Comparison of ENCODE assay signal across 1 cellular context in genomic region chr2:85485815-85486214, GRCh38.
TF ChIP-seq lines count a peak whose summit lies in the region.

No MANE protein-coding gene starts in this region.

TF ChIP-seq in K562, 482 proteins besides CTCF, POLR2A, EP300 and RAD21 (continued from another document):
- TF ChIP-seq RNF219 (CRISPR knock-in tag; IDR thresholded peaks at IDR 0.05) (no peak), NEUROD1 (IDR thresholded peaks at IDR 0.05; ENCODE audit: borderline replicate concordance, low read depth, low read length, partially characterized antibody) (no peak), UBTF (IDR thresholded peaks at IDR 0.05; ENCODE audit: borderline replicate concordance in 1 of 2, low read depth in 2 of 2, low read length in 2 of 2) (no peak), DIDO1 (tag; IDR thresholded peaks at IDR 0.05; ENCODE audit: low read depth) (no peak), NFYB (IDR thresholded peaks at IDR 0.05; ENCODE audit: extremely low read depth, insufficient read length) (no peak), ATF7 (IDR thresholded peaks at IDR 0.05) (peak; percentile 32; the same call in 1 of the 2 replicates), MIER1 (IDR thresholded peaks at IDR 0.05; ENCODE audit: low read depth) (no peak), DEAF1 (CRISPR knock-in tag; IDR thresholded peaks at IDR 0.05) (no peak), FOXA1 (IDR thresholded peaks at IDR 0.05; ENCODE audit: borderline replicate concordance) (no peak), ZNF561 (CRISPR knock-in tag; conservative IDR thresholded peaks at IDR 0.05) (no peak), SIN3A (IDR thresholded peaks at IDR 0.05; ENCODE audit: borderline replicate concordance in 2 of 2, control insufficient read depth in 1 of 2, low read depth in 2 of 2, low read length in 2 of 2) (no peak), SIRT6 (IDR thresholded peaks at IDR 0.05; ENCODE audit: low read depth, low read length) (no peak), MCM2 (IDR thresholded peaks at IDR 0.05; ENCODE audit: low read depth) (no peak)
- TF ChIP-seq, protein P1, sequence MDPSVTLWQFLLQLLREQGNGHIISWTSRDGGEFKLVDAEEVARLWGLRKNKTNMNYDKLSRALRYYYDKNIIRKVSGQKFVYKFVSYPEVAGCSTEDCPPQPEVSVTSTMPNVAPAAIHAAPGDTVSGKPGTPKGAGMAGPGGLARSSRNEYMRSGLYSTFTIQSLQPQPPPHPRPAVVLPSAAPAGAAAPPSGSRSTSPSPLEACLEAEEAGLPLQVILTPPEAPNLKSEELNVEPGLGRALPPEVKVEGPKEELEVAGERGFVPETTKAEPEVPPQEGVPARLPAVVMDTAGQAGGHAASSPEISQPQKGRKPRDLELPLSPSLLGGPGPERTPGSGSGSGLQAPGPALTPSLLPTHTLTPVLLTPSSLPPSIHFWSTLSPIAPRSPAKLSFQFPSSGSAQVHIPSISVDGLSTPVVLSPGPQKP (CRISPR knock-in tag; IDR thresholded peaks at IDR 0.05): no peak
- TF ChIP-seq, protein P2, sequence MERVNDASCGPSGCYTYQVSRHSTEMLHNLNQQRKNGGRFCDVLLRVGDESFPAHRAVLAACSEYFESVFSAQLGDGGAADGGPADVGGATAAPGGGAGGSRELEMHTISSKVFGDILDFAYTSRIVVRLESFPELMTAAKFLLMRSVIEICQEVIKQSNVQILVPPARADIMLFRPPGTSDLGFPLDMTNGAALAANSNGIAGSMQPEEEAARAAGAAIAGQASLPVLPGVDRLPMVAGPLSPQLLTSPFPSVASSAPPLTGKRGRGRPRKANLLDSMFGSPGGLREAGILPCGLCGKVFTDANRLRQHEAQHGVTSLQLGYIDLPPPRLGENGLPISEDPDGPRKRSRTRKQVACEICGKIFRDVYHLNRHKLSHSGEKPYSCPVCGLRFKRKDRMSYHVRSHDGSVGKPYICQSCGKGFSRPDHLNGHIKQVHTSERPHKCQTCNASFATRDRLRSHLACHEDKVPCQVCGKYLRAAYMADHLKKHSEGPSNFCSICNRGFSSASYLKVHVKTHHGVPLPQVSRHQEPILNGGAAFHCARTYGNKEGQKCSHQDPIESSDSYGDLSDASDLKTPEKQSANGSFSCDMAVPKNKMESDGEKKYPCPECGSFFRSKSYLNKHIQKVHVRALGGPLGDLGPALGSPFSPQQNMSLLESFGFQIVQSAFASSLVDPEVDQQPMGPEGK (CRISPR knock-in tag; IDR thresholded peaks at IDR 0.05; ENCODE audit: borderline replicate concordance): no peak
- TF ChIP-seq, protein P3, sequence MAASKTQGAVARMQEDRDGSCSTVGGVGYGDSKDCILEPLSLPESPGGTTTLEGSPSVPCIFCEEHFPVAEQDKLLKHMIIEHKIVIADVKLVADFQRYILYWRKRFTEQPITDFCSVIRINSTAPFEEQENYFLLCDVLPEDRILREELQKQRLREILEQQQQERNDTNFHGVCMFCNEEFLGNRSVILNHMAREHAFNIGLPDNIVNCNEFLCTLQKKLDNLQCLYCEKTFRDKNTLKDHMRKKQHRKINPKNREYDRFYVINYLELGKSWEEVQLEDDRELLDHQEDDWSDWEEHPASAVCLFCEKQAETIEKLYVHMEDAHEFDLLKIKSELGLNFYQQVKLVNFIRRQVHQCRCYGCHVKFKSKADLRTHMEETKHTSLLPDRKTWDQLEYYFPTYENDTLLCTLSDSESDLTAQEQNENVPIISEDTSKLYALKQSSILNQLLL (CRISPR knock-in tag; IDR thresholded peaks at IDR 0.05; ENCODE audit: borderline replicate concordance): no peak
